ENCODE assay signal across 21 cellular contexts in the genomic region with DNA sequence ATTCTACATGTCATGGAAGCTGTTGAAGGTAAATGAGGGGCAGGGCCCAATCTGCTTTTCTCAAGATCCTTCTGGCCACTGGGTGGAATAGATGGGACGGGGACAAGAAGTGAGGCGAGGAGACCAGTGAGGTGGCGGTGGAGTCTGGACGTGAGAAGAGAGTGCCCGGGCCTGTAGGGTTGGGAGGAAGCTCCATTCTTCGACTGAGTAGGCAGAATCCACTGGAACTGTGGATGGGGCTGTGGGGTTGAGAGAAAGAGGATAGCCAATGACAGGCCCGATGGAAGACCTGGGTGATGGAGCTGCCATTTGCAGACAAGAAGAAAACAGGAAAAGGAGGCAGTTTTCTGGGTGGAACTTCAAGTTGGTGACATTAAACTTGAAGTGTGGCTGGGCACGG. TPM values are rescaled to one million over a fixed set of nuclear protein-coding genes. Genes with fewer than 3 reads are reported as not detected.
DNase-seq lines count a peak whose midpoint lies in the region; FAIRE-seq and TF ChIP-seq lines count a peak whose summit lies in the region.
"Had no signal": no experiment of that assay in that cellular context is flagged by ENCODE, and none has a peak within 500 bp of the region (broad histone marks: within the 10 kb centered on the region; RNA-seq: fewer than 3 reads in every experiment).

No MANE protein-coding gene starts in this region.

- H3K4me1 Mint-ChIP-seq in astrocyte (ENCODE audit: low read depth, unreplicated experiment) (no peaks in the 10 kb centered on the region), endothelial cell (ENCODE audit: unreplicated experiment) (no peaks in the 10 kb centered on the region), neural progenitor cell (peaks cover 24% of the 10 kb centered on the region), mesothelial cell of epicardium (peaks cover 3% of the 10 kb centered on the region), nephron progenitor cell (peaks cover 28% of the 10 kb centered on the region)
- H3K4me1 Mint-ChIP-seq: CD4-positive, CD25-positive, alpha-beta regulatory T cell had no signal

- no peaks in the 10 kb centered on the region for H3K36me3 Mint-ChIP-seq in astrocyte (ENCODE audit: low read depth, unreplicated experiment)
- H3K36me3 Mint-ChIP-seq in endothelial cell (ENCODE audit: low read depth, unreplicated experiment), result no peaks in the 10 kb centered on the region
- H3K36me3 Mint-ChIP-seq in neural progenitor cell, result no peaks in the 10 kb centered on the region
- peaks cover under 1% of the 10 kb centered on the region for H3K36me3 Mint-ChIP-seq in mesothelial cell of epicardium
- H3K36me3 Mint-ChIP-seq in nephron progenitor cell (ENCODE audit: low read depth), result no peaks in the 10 kb centered on the region
- H3K36me3 Mint-ChIP-seq: CD4-positive, CD25-positive, alpha-beta regulatory T cell had no signal

- H3K9me3 Mint-ChIP-seq in astrocyte (ENCODE audit: unreplicated experiment) (peaks cover 7% of the 10 kb centered on the region), endothelial cell (ENCODE audit: unreplicated experiment) (no peaks in the 10 kb centered on the region), neural progenitor cell (peaks cover 5% of the 10 kb centered on the region), mesothelial cell of epicardium (peaks cover under 1% of the 10 kb centered on the region), nephron progenitor cell (peaks cover 2% of the 10 kb centered on the region)

- no peak for TF ChIP-seq EP300 in suprapubic skin (IDR thresholded peaks at IDR 0.05)

- H3K9me3 ChIP-seq in astrocyte (ENCODE audit: insufficient read depth, low read depth, low read length) (no peaks in the 10 kb centered on the region), neural progenitor cell (ENCODE audit: low read depth) (no peaks in the 10 kb centered on the region), suprapubic skin (no peaks in the 10 kb centered on the region)
- H3K9me3 ChIP-seq: Caco-2 had no signal

- WGBS in suprapubic skin, result 85% methylated on average over 8 of the region's 8 CpGs

- no peak overlapping the region for H3K4me3 ChIP-seq in astrocyte (ENCODE audit: insufficient read depth, low read depth, low read length)
- no peak overlapping the region for H3K4me3 ChIP-seq in neural progenitor cell
- H3K4me3 ChIP-seq in suprapubic skin, result no peak overlapping the region
- H3K4me3 ChIP-seq: K562 had no signal

- no peak for TF ChIP-seq CTCF in astrocyte (IDR thresholded peaks at IDR 0.05; ENCODE audit: insufficient read depth, low read depth, low read length)
- TF ChIP-seq CTCF in endothelial cell (IDR thresholded peaks at IDR 0.05; ENCODE audit: unreplicated experiment), result no peak
- TF ChIP-seq CTCF in neural progenitor cell (IDR thresholded peaks at IDR 0.05), result no peak
- TF ChIP-seq CTCF in suprapubic skin (IDR thresholded peaks at IDR 0.05), result no peak
- TF ChIP-seq CTCF in mesothelial cell of epicardium (IDR thresholded peaks at IDR 0.05; ENCODE audit: unreplicated experiment), result no peak
- TF ChIP-seq CTCF in nephron progenitor cell (IDR thresholded peaks at IDR 0.05), result no peak

- H3K79me2 ChIP-seq in astrocyte (ENCODE audit: insufficient read depth, low read length), result no peaks in the 10 kb centered on the region
- no peaks in the 10 kb centered on the region for H3K79me2 ChIP-seq in neural progenitor cell (ENCODE audit: low read depth)

- no peak overlapping the region for H3K27ac ChIP-seq in astrocyte (ENCODE audit: low read depth, low read length)
- H3K27ac ChIP-seq in neural progenitor cell, result no peak overlapping the region
- no peak overlapping the region for H3K27ac ChIP-seq in suprapubic skin

- H4K20me1 ChIP-seq in astrocyte (ENCODE audit: insufficient read depth, low read length), result no peaks in the 10 kb centered on the region
- H4K20me1 ChIP-seq in neural progenitor cell (ENCODE audit: low read depth), result no peaks in the 10 kb centered on the region

- H3K27me3 ChIP-seq in astrocyte (ENCODE audit: insufficient read depth, low read length) (no peaks in the 10 kb centered on the region), neural progenitor cell (no peaks in the 10 kb centered on the region), suprapubic skin (no peaks in the 10 kb centered on the region)

- TF ChIP-seq POLR2A in suprapubic skin (IDR thresholded peaks at IDR 0.05), result no peak

- H3K36me3 ChIP-seq in astrocyte (ENCODE audit: insufficient read depth, low read length) (no peaks in the 10 kb centered on the region), neural progenitor cell (no peaks in the 10 kb centered on the region), suprapubic skin (no peaks in the 10 kb centered on the region)

- H2AFZ ChIP-seq in astrocyte (ENCODE audit: low read depth, low read length), result no peak overlapping the region
- no peak overlapping the region for H2AFZ ChIP-seq in neural progenitor cell (replicated peaks)

- H3K4me3 Mint-ChIP-seq in astrocyte (ENCODE audit: unreplicated experiment) (no peak overlapping the region), endothelial cell (ENCODE audit: unreplicated experiment) (peak overlapping the region; percentile 21), neural progenitor cell (no peak overlapping the region), mesothelial cell of epicardium (no peak overlapping the region), nephron progenitor cell (no peak overlapping the region)
- H3K4me3 Mint-ChIP-seq: CD4-positive, CD25-positive, alpha-beta regulatory T cell; HFFc6 had no signal

- DNase-seq in astrocyte (ENCODE audit: low read depth) (no peak), endothelial cell (ENCODE audit: low spot score) (no peak), neural progenitor cell (ENCODE audit: low spot score) (no peak), suprapubic skin (ENCODE audit: low spot score in 2 of 2) (peak; percentile 41 to 55), mesothelial cell of epicardium (ENCODE audit: low spot score in 2 of 2, unreplicated experiment in 2 of 2) (no peak), nephron progenitor cell (no peak), A172 (ENCODE audit: low spot score) (no peak)
- DNase-seq in effector CD8-positive, alpha-beta T cell (lab: John Stamatoyannopoulos, UW), result no peak
- DNase-seq: ACHN; AML-193; Caco-2; CD4-positive, CD25-positive, alpha-beta regulatory T cell; EL; HFFc6; NCI-H1417 treated with DMSO at 0.1 percent for 48 hours; NCI-H1930; NCI-H526 treated with DMSO at 0.1 percent for 48 hours; SHP77 treated with DMSO at 0.1 percent for 48 hours had no signal

- H3K4me1 ChIP-seq in astrocyte (ENCODE audit: insufficient read depth, low read length) (peaks cover 6% of the 10 kb centered on the region), neural progenitor cell (peaks cover 15% of the 10 kb centered on the region), suprapubic skin (no peaks in the 10 kb centered on the region)
- H3K4me1 ChIP-seq: Caco-2 had no signal

- H3F3A ChIP-seq in neural progenitor cell (ENCODE audit: low read depth), result no peaks in the 10 kb centered on the region

- H3K27ac Mint-ChIP-seq in astrocyte (ENCODE audit: unreplicated experiment) (peak overlapping the region; percentile 56), endothelial cell (ENCODE audit: unreplicated experiment) (no peak overlapping the region), neural progenitor cell (peak overlapping the region; percentile 14), mesothelial cell of epicardium (no peak overlapping the region), nephron progenitor cell (no peak overlapping the region)
- H3K27ac Mint-ChIP-seq: CD4-positive, CD25-positive, alpha-beta regulatory T cell; HFFc6 had no signal

- H3K4me2 ChIP-seq in astrocyte (ENCODE audit: low read length), result no peak overlapping the region
- H3K4me2 ChIP-seq in neural progenitor cell, result no peak overlapping the region

- FAIRE-seq in astrocyte (lab: Jason Lieb, UNC), result no peak
- FAIRE-seq: K562 had no signal

- H3K9ac ChIP-seq in astrocyte (ENCODE audit: low read length) (no peak overlapping the region), neural progenitor cell (no peak overlapping the region)

- H3K27me3 Mint-ChIP-seq in astrocyte (ENCODE audit: low read depth, unreplicated experiment) (peaks cover 36% of the 10 kb centered on the region), endothelial cell (ENCODE audit: unreplicated experiment) (peaks cover 6% of the 10 kb centered on the region), neural progenitor cell (ENCODE audit: insufficient read depth, low read depth) (peaks cover 3% of the 10 kb centered on the region), mesothelial cell of epicardium (ENCODE audit: low read depth) (peaks cover 10% of the 10 kb centered on the region), nephron progenitor cell (ENCODE audit: low read depth, poor library complexity) (peaks cover 11% of the 10 kb centered on the region)
- H3K27me3 Mint-ChIP-seq: CD4-positive, CD25-positive, alpha-beta regulatory T cell had no signal

RNA-seq across cellular contexts. Expression of gene SLC1A7, which starts 10.3 kb away (rescaled TPM):
- total RNA-seq in astrocyte, result not detected in 2 replicates
- total RNA-seq in endothelial cell (ENCODE audit: unreplicated experiment), result not detected
- total RNA-seq in neural progenitor cell (ENCODE audit: low replicate concordance), result not detected in 2 replicates
- not detected for total RNA-seq in suprapubic skin
- 0.09 TPM in 1 of 3 replicates, not detected in the others for total RNA-seq in mesothelial cell of epicardium
- total RNA-seq in A172 (2014; rRNA removed; shearing (Covaris generic)), result not detected in 2 replicates
- total RNA-seq: Caco-2; CD4-positive, CD25-positive, alpha-beta regulatory T cell; K562; OCI-LY7; RPMI7951 had no signal

Comparison
In these comparisons a context has a peak if more than half of its experiments do, and no peak if none do; other contexts are left out.
1. DNase-seq: peak in suprapubic skin (2 of 2); none in astrocyte (single experiment), endothelial cell (single experiment), neural progenitor cell (single experiment), effector CD8-positive, alpha-beta T cell (single experiment), mesothelial cell of epicardium (0 of 2), nephron progenitor cell (single experiment) and A172 (single experiment).
2. H3K27ac Mint-ChIP-seq: peak in astrocyte (single experiment) and neural progenitor cell (single experiment); none in endothelial cell (single experiment), mesothelial cell of epicardium (single experiment) and nephron progenitor cell (single experiment).